ENCODE assay signal across 23 cellular contexts in genomic region chr10:13809447-13809846, GRCh38.
DNase-seq lines count a peak whose midpoint lies in the region; ATAC-seq and TF ChIP-seq lines count a peak whose summit lies in the region.
"Had no signal": no experiment of that assay in that cellular context is flagged by ENCODE, and none has a peak within 500 bp of the region (broad histone marks: within the 10 kb centered on the region; RNA-seq: fewer than 3 reads in every experiment).

No MANE protein-coding gene starts in this region.

- H3K27ac ChIP-seq in KMS-11 = no peak overlapping the region
- H3K27ac ChIP-seq: A549, BLaER1, spleen had no signal

- H3K9ac ChIP-seq in KMS-11 = no peak overlapping the region
- H3K9ac ChIP-seq: BLaER1 had no signal

- no peaks in the 10 kb centered on the region for H3K9me3 Mint-ChIP-seq in nephron
- H3K9me3 Mint-ChIP-seq: activated naive CD8-positive, alpha-beta T cell treated with anti-CD3 and anti-CD28 coated beads, Interleukin-2, amount 50 U/mL, for 24 hours; activated T-helper 2 cell treated with anti-CD3 and anti-CD28 coated beads, Interferon-gamma antibody, Interleukin-2, Interleukin-4, amounts not matched to agents 10 μg/mL and 5 μg/mL and 100 μg/mL, durations not matched to agents 14 hours and 24 hours and 36 hours; neural crest cell had no signal

- H3K79me2 ChIP-seq in KMS-11 (ENCODE audit: insufficient read depth, low read depth) = no peaks in the 10 kb centered on the region

- no peak overlapping the region for H3K4me3 ChIP-seq in KMS-11 (IDR thresholded peaks at IDR 0.05; ENCODE audit: insufficient read depth, low read depth, low read length)
- H3K4me3 ChIP-seq: A549, BLaER1, spleen had no signal

- peaks cover 28% of the 10 kb centered on the region for H3K4me1 Mint-ChIP-seq in nephron

- no peak overlapping the region for H2AFZ ChIP-seq in KMS-11 (ENCODE audit: low read depth)

- TF ChIP-seq CTCF in KMS-11 (conservative IDR thresholded peaks at IDR 0.05; ENCODE audit: low read depth, low read length) (no peak), nephron (IDR thresholded peaks at IDR 0.05; ENCODE audit: unreplicated experiment in 3 of 3) (no peak)

- ATAC-seq in HG03354 (IDR thresholded peaks at IDR 0.05; ENCODE audit: poor library complexity, severe bottlenecking, unreplicated experiment) (no peak), GM21717 (IDR thresholded peaks at IDR 0.05; ENCODE audit: unreplicated experiment) (no peak)
- ATAC-seq: A549; activated naive CD8-positive, alpha-beta T cell treated with anti-CD3 and anti-CD28 coated beads, Interleukin-2, amount 50 U/mL, for 24 hours; left colon; PC-3 had no signal

- peak overlapping the region; percentile 54 to 90 (median 76) for H3K27ac Mint-ChIP-seq in nephron
- H3K27ac Mint-ChIP-seq: activated naive CD8-positive, alpha-beta T cell treated with anti-CD3 and anti-CD28 coated beads, Interleukin-2, amount 50 U/mL, for 24 hours; activated T-helper 2 cell treated with anti-CD3 and anti-CD28 coated beads, Interferon-gamma antibody, Interleukin-2, Interleukin-4, amounts not matched to agents 10 μg/mL and 5 μg/mL and 100 μg/mL, durations not matched to agents 14 hours and 24 hours and 36 hours had no signal

- H3K4me3 Mint-ChIP-seq in nephron = no peak overlapping the region
- H3K4me3 Mint-ChIP-seq: activated naive CD8-positive, alpha-beta T cell treated with anti-CD3 and anti-CD28 coated beads, Interleukin-2, amount 50 U/mL, for 24 hours; neural crest cell had no signal

- peaks cover 29% of the 10 kb centered on the region for H3K4me1 ChIP-seq in KMS-11 (ENCODE audit: low read depth, poor library complexity, severe bottlenecking)
- H3K4me1 ChIP-seq: A549, BLaER1 had no signal

- no peaks in the 10 kb centered on the region for H3K27me3 Mint-ChIP-seq in nephron (ENCODE audit: low read depth)
- H3K27me3 Mint-ChIP-seq: activated naive CD8-positive, alpha-beta T cell treated with anti-CD3 and anti-CD28 coated beads, Interleukin-2, amount 50 U/mL, for 24 hours had no signal

- peak overlapping the region; percentile 18; the same call in 1 of the 2 replicates for H3K4me2 ChIP-seq in KMS-11
- H3K4me2 ChIP-seq: A549, BLaER1 had no signal

- H4K20me1 ChIP-seq in KMS-11 (ENCODE audit: insufficient read depth) = no peaks in the 10 kb centered on the region
- H4K20me1 ChIP-seq: BLaER1 had no signal

- H3K36me3 Mint-ChIP-seq in nephron (ENCODE audit: low read depth) = peaks cover 19% of the 10 kb centered on the region

- no peaks in the 10 kb centered on the region for H3K36me3 ChIP-seq in KMS-11 (ENCODE audit: insufficient read depth)
- H3K36me3 ChIP-seq: BLaER1, spleen had no signal

- H3K27me3 ChIP-seq in KMS-11 (ENCODE audit: insufficient read depth, low read depth) = no peaks in the 10 kb centered on the region
- H3K27me3 ChIP-seq: BLaER1, spleen had no signal

- DNase-seq in A172 (ENCODE audit: low spot score) (peak; percentile 46), glomerular visceral epithelial cell (ENCODE audit: extremely low spot score) (peak; percentile 77), DMS53 (lab: John Stamatoyannopoulos, UW) (no peak), COLO668 (lab: John Stamatoyannopoulos, UW; ENCODE audit: unreplicated experiment) (no peak)
- DNase-seq: activated CD4-positive, alpha-beta T cell treated with anti-CD3 and anti-CD28 coated beads for 4 hours; activated naive CD8-positive, alpha-beta T cell treated with anti-CD3 and anti-CD28 coated beads, Interleukin-2, amount 50 U/mL, for 24 hours; cortex of kidney; hippocampal formation; left colon; NCI-H2171; PC-3; SHP77; spleen; stimulated activated CD4-positive, alpha-beta T cell treated with anti-CD3 and anti-CD28 coated beads, Interleukin-4, amount 100 ng/mL, for 4 hours; SW 1271 had no signal

Comparison
In these comparisons a context has a peak if more than half of its experiments do, and no peak if none do; other contexts are left out.
1. DNase-seq: peak in A172 (single experiment) and glomerular visceral epithelial cell (single experiment); none in DMS53 (single experiment) and COLO668 (single experiment).